Comparison of ENCODE assay signal across 14 cellular contexts in the genomic region with DNA sequence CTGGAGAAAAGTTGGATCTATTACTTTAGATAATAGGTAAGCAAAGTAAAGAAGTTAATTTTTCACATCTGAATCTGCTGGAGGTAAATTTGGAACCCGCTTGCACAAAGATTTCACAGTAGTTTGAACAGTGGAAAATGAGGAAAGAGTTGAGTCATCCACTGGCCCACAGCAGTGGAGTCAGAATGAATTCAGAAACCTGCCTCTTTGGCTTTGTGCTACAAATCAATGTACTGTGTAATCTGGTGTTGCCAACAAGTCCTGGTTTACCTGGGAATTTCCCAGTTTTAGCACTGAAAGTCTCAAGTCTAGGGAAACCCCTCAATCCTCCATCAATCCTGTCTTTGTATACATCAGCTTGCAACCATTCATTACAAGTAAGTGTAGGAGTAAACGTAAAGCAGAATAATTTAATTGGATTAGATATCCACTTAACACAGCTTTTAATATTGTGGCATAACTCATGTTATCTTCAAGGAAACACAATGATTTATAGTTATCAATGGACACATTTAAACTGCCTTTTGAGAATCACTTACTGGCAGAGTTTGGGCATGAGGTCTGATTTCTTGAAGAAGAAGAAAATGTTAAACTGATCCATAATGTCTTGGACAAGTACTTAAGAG.
A peak's percentile ranks its signal among the peaks of the same experiment; 100 is the strongest.
DNase-seq lines count a peak whose midpoint lies in the region; ATAC-seq and TF ChIP-seq lines count a peak whose summit lies in the region.
"Had no signal": no experiment of that assay in that cellular context is flagged by ENCODE, and none has a peak within 500 bp of the region (broad histone marks: within the 10 kb centered on the region; RNA-seq: fewer than 3 reads in every experiment).

No MANE protein-coding gene starts in this region.

- H3K4me3 ChIP-seq in SK-N-SH (ENCODE audit: low read depth in 2 of 2, low read length in 1 of 2) = no peak overlapping the region
- H3K4me3 ChIP-seq: heart left ventricle, tibial nerve had no signal

- no peaks in the 10 kb centered on the region for H3K79me2 ChIP-seq in SK-N-SH (ENCODE audit: insufficient read depth)

- intact Hi-C loops in left cardiac atrium (cut with DNase I) = no loop called here
- intact Hi-C loops in Right ventricle myocardium inferior (cut with DNase I) = no loop called here

- no peaks in the 10 kb centered on the region for H3K27me3 ChIP-seq in SK-N-SH (ENCODE audit: insufficient read depth)
- H3K27me3 ChIP-seq: heart left ventricle, tibial nerve had no signal

- H3K4me2 ChIP-seq in SK-N-SH = no peak overlapping the region

- no peaks in the 10 kb centered on the region for H3K36me3 ChIP-seq in SK-N-SH (replicated peaks in 1 of 2; ENCODE audit: control insufficient read depth in 1 of 2, insufficient read depth in 2 of 2, low read length in 1 of 2)
- H3K36me3 ChIP-seq: heart left ventricle, tibial nerve had no signal

- H3K9ac ChIP-seq in SK-N-SH = no peak overlapping the region

- H3K9me2 ChIP-seq in SK-N-SH = no peaks in the 10 kb centered on the region

- H2AFZ ChIP-seq in SK-N-SH (ENCODE audit: low read depth) = no peak overlapping the region

- TF ChIP-seq CTCF in SK-N-SH (IDR thresholded peaks at IDR 0.05) = no peak

- no peak for ATAC-seq in SK-N-SH treated with all-trans-retinoic acid at 6 μM for 48 hours
- ATAC-seq in HG03097 (IDR thresholded peaks at IDR 0.05; ENCODE audit: low FRiP score, unreplicated experiment) = peak; percentile 69
- ATAC-seq in left cardiac atrium = no peak
- ATAC-seq in GM21737 (IDR thresholded peaks at IDR 0.05; ENCODE audit: unreplicated experiment) = no peak
- no peak for ATAC-seq in HG03469 (IDR thresholded peaks at IDR 0.05; ENCODE audit: unreplicated experiment)
- no peak for ATAC-seq in Right ventricle myocardium inferior
- ATAC-seq: heart left ventricle had no signal

- POLR2A ChIA-PET in SK-N-SH (lab: Yijun Ruan, JAX) = no interaction called here

- H4K20me1 ChIP-seq in SK-N-SH (ENCODE audit: insufficient read depth) = no peaks in the 10 kb centered on the region

- TF ChIP-seq EP300 in SK-N-SH (IDR thresholded peaks at IDR 0.05; ENCODE audit: borderline replicate concordance in 1 of 2, low read depth in 1 of 2, low read length in 1 of 2) = no peak

- CTCF ChIA-PET in SK-N-SH (lab: Yijun Ruan, JAX) = no interaction called here

- H3K9me3 ChIP-seq in SK-N-SH = no peaks in the 10 kb centered on the region
- H3K9me3 ChIP-seq: heart left ventricle, tibial nerve had no signal

- no peaks in the 10 kb centered on the region for H3F3A ChIP-seq in SK-N-SH (replicated peaks; ENCODE audit: insufficient read depth)

- no peak for DNase-seq in SK-N-SH
- DNase-seq in astrocyte of the hippocampus (ENCODE audit: low read depth, low spot score) = peak; percentile 79
- no peak for DNase-seq in left cardiac atrium
- DNase-seq in Right ventricle myocardium inferior (ENCODE audit: missing footprints) = no peak
- DNase-seq: 8988T; activated CD4-positive, CD25-positive, alpha-beta regulatory T cell treated with anti-CD3 and anti-CD28 coated beads, Interleukin-2, amount 50 U/mL, for 72 hours; heart left ventricle; Karpas-422; SHP77 had no signal

- TF ChIP-seq RAD21 in SK-N-SH (IDR thresholded peaks at IDR 0.05; ENCODE audit: low read length) = no peak

- no peaks in the 10 kb centered on the region for H3K4me1 ChIP-seq in SK-N-SH (ENCODE audit: control insufficient read depth in 1 of 2, insufficient read depth in 2 of 2, low read depth in 1 of 2, low read length in 1 of 2)
- H3K4me1 ChIP-seq: heart left ventricle, tibial nerve had no signal

- WGBS in SK-N-SH (ENCODE audit: low lambda C conversion rate) = 53% methylated on average over 2 of the region's 2 CpGs

- no peak overlapping the region for H3K27ac ChIP-seq in SK-N-SH (ENCODE audit: low read depth in 2 of 2, low read length in 1 of 2)
- H3K27ac ChIP-seq: heart left ventricle, tibial nerve had no signal

TF ChIP-seq in SK-N-SH treated with all-trans-retinoic acid at 6 μM for 48 hours, 23 proteins besides CTCF, POLR2A, EP300 and RAD21:
- TF ChIP-seq SNAI2 (CRISPR knock-in tag; IDR thresholded peaks at IDR 0.05) = no peak
- TF ChIP-seq, protein P1, sequence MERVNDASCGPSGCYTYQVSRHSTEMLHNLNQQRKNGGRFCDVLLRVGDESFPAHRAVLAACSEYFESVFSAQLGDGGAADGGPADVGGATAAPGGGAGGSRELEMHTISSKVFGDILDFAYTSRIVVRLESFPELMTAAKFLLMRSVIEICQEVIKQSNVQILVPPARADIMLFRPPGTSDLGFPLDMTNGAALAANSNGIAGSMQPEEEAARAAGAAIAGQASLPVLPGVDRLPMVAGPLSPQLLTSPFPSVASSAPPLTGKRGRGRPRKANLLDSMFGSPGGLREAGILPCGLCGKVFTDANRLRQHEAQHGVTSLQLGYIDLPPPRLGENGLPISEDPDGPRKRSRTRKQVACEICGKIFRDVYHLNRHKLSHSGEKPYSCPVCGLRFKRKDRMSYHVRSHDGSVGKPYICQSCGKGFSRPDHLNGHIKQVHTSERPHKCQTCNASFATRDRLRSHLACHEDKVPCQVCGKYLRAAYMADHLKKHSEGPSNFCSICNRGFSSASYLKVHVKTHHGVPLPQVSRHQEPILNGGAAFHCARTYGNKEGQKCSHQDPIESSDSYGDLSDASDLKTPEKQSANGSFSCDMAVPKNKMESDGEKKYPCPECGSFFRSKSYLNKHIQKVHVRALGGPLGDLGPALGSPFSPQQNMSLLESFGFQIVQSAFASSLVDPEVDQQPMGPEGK (CRISPR knock-in tag; IDR thresholded peaks at IDR 0.05; ENCODE audit: borderline replicate concordance) = 0 out of 2 replicates have a peak, but pooled peaks have one; percentile 22
- TF ChIP-seq PPARA (CRISPR knock-in tag; IDR thresholded peaks at IDR 0.05; ENCODE audit: borderline replicate concordance) = no peak
- TF ChIP-seq, protein P2, sequence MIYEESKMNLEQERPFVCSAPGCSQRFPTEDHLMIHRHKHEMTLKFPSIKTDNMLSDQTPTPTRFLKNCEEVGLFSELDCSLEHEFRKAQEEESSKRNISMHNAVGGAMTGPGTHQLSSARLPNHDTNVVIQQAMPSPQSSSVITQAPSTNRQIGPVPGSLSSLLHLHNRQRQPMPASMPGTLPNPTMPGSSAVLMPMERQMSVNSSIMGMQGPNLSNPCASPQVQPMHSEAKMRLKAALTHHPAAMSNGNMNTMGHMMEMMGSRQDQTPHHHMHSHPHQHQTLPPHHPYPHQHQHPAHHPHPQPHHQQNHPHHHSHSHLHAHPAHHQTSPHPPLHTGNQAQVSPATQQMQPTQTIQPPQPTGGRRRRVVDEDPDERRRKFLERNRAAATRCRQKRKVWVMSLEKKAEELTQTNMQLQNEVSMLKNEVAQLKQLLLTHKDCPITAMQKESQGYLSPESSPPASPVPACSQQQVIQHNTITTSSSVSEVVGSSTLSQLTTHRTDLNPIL (CRISPR knock-in tag; IDR thresholded peaks at IDR 0.05; ENCODE audit: low read depth) = no peak
- peak; percentile 98 for TF ChIP-seq ISL1 (CRISPR knock-in tag; IDR thresholded peaks at IDR 0.05)
- no peak for TF ChIP-seq CSDC2 (CRISPR knock-in tag; IDR thresholded peaks at IDR 0.05)
- no peak for TF ChIP-seq ZFP30 (CRISPR knock-in tag; IDR thresholded peaks at IDR 0.05)
- TF ChIP-seq GLIS3 (CRISPR knock-in tag; IDR thresholded peaks at IDR 0.05) = no peak
- no peak for TF ChIP-seq TCF4 (CRISPR knock-in tag; IDR thresholded peaks at IDR 0.05; ENCODE audit: borderline replicate concordance)
- 0 out of 2 replicates have a peak, but pooled peaks have one; percentile 47 for TF ChIP-seq ZC3H10 (CRISPR knock-in tag; IDR thresholded peaks at IDR 0.05)

TF ChIP-seq in SK-N-SH, 30 proteins besides CTCF, POLR2A, EP300 and RAD21 (continues in another document):
- TF ChIP-seq FOSL2 (IDR thresholded peaks at IDR 0.05; ENCODE audit: borderline replicate concordance, low read depth) (no peak), RCOR1 (IDR thresholded peaks at IDR 0.05; ENCODE audit: low read length) (no peak), GATA2 (CRISPR knock-in tag; IDR thresholded peaks at IDR 0.05) (no peak), JUND (IDR thresholded peaks at IDR 0.05) (no peak), FOXJ3 (CRISPR knock-in tag; IDR thresholded peaks at IDR 0.05) (no peak), TCF12 (IDR thresholded peaks at IDR 0.05) (no peak), NFIC (IDR thresholded peaks at IDR 0.05; ENCODE audit: borderline replicate concordance) (no peak), SIN3A (IDR thresholded peaks at IDR 0.05; ENCODE audit: borderline replicate concordance, low read depth, low read length) (no peak), SMC3 (IDR thresholded peaks at IDR 0.05; ENCODE audit: low read depth, low read length) (no peak), ELF1 (IDR thresholded peaks at IDR 0.05) (no peak), TAF1 (IDR thresholded peaks at IDR 0.05; ENCODE audit: borderline replicate concordance, low read depth, low read length) (no peak), YY1 (IDR thresholded peaks at IDR 0.05; ENCODE audit: low read depth) (no peak)
- TF ChIP-seq, protein P3, sequence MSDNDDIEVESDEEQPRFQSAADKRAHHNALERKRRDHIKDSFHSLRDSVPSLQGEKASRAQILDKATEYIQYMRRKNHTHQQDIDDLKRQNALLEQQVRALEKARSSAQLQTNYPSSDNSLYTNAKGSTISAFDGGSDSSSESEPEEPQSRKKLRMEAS (IDR thresholded peaks at IDR 0.05; ENCODE audit: low read depth) = no peak
- TF ChIP-seq, protein P4, sequence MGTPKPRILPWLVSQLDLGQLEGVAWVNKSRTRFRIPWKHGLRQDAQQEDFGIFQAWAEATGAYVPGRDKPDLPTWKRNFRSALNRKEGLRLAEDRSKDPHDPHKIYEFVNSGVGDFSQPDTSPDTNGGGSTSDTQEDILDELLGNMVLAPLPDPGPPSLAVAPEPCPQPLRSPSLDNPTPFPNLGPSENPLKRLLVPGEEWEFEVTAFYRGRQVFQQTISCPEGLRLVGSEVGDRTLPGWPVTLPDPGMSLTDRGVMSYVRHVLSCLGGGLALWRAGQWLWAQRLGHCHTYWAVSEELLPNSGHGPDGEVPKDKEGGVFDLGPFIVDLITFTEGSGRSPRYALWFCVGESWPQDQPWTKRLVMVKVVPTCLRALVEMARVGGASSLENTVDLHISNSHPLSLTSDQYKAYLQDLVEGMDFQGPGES (IDR thresholded peaks at IDR 0.05; ENCODE audit: low read depth, low read length) = no peak
- TF ChIP-seq, protein P5, sequence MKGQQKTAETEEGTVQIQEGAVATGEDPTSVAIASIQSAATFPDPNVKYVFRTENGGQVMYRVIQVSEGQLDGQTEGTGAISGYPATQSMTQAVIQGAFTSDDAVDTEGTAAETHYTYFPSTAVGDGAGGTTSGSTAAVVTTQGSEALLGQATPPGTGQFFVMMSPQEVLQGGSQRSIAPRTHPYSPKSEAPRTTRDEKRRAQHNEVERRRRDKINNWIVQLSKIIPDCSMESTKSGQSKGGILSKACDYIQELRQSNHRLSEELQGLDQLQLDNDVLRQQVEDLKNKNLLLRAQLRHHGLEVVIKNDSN (IDR thresholded peaks at IDR 0.05; ENCODE audit: borderline replicate concordance, low read depth) = no peak
